ENCODE assay signal across 8 cellular contexts in the genomic region with DNA sequence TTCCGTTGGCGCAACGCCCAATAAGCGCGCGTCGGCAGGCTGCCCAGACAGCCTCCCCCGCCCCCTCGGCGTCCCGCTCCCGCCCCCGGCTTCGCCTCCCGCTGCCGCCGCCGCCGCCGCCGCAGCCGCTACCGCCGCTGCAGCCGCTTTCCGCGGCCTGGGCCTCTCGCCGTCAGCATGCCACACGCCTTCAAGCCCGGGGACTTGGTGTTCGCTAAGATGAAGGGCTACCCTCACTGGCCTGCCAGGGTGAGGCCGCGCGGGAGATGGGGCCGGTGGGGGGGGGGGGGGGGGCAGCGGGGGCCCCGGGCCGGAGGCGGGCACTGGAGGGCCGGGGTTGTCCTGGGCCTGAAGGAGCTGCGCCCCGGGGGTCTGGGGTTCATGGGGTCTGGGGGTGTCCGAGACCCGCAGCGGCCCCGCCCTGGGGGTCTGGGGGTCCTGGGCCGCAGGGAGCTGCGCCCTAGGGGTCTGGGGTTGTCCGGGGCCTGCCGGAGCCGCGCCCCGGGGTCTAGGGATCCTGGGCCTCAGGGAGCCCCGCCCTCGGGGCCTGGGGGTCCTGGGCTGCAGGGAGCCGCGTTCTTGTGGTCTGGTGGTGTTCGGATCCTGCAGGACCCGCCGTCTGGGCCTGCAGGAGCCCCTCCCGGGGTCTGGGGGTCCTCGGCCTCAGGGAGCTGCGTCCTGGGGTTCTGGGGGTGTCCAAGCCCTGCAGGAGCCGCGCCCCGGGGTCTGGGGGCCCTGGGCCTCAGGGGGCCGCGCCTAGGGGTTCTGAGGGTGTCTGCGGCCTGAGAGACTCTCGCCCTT. TPM values are rescaled to one million over a fixed set of nuclear protein-coding genes. Genes with fewer than 3 reads are reported as not detected.
DNase-seq lines count a peak whose midpoint lies in the region; ATAC-seq and TF ChIP-seq lines count a peak whose summit lies in the region.

Gene HDGFL2 (plus strand): TSS at position 124 of the 801 bp plus-strand sequence. CDS start 54 bp downstream, at position 178.

- H3K4me1 ChIP-seq in OCI-LY1 (ENCODE audit: insufficient read depth, low read length, severe bottlenecking) (peaks cover 35% of the 10 kb centered on the region), uterus (peaks cover 0 to 9% of the 10 kb centered on the region in 2 donors)

- peaks cover 11% of the 10 kb centered on the region for H3K79me2 ChIP-seq in OCI-LY1 (ENCODE audit: insufficient read depth, low read length)

- H3F3A ChIP-seq in OCI-LY1 (ENCODE audit: insufficient read depth, low read length): no peaks in the 10 kb centered on the region

- no peaks in the 10 kb centered on the region for H3K27me3 ChIP-seq in OCI-LY1 (ENCODE audit: insufficient read depth, low read length)
- no peaks in the 10 kb centered on the region for H3K27me3 ChIP-seq in uterus

- intact Hi-C loops in dendritic cell treated with granulocyte-macrophage colony-stimulating factor and Interleukin-4, amounts not matched to agents 40 ng/mL and 50 ng/mL, for 4 days (cut with micrococcal nuclease): loop anchor here (1.0 to 5.0 kb wide), 3 partner anchors 15 to 225 kb away; partner anchors contain the start of genes CHAF1A, SH3GL1, UBXN6 and YJU2
- intact Hi-C loops in uterus (cut with DNase I; ENCODE audit: low total_unique reads): no loop called here

- no peak within 1 kb of the TSS; the same call in 1 of the 2 replicates for H2AFZ ChIP-seq in OCI-LY1 (ENCODE audit: low read length)

- no peaks in the 10 kb centered on the region for H3K9me2 ChIP-seq in OCI-LY1 (ENCODE audit: low read depth, low read length)

- H3K4me2 ChIP-seq in OCI-LY1 (ENCODE audit: low read length): peak within 1 kb of the TSS; percentile 76

- peaks cover 26% of the 10 kb centered on the region for H3K36me3 Mint-ChIP-seq in dendritic cell treated with granulocyte-macrophage colony-stimulating factor and Interleukin-4, amounts not matched to agents 40 ng/mL and 50 ng/mL, for 4 days (ENCODE audit: low read depth)
- H3K36me3 Mint-ChIP-seq in mesothelial cell of epicardium: peaks cover 2% of the 10 kb centered on the region

- H4K20me1 ChIP-seq in OCI-LY1 (ENCODE audit: insufficient read depth, low read length): no peaks in the 10 kb centered on the region

- no peak for ATAC-seq in HG02571 (IDR thresholded peaks at IDR 0.05; ENCODE audit: unreplicated experiment)
- ATAC-seq in HG03159 (IDR thresholded peaks at IDR 0.05; ENCODE audit: unreplicated experiment): no peak

- H3K9me3 Mint-ChIP-seq in dendritic cell treated with granulocyte-macrophage colony-stimulating factor and Interleukin-4, amounts not matched to agents 40 ng/mL and 50 ng/mL, for 4 days: no peaks in the 10 kb centered on the region
- no peaks in the 10 kb centered on the region for H3K9me3 Mint-ChIP-seq in mesothelial cell of epicardium

- H3K4me1 Mint-ChIP-seq in dendritic cell treated with granulocyte-macrophage colony-stimulating factor and Interleukin-4, amounts not matched to agents 40 ng/mL and 50 ng/mL, for 4 days (ENCODE audit: low read depth): peaks cover 33% of the 10 kb centered on the region
- peaks cover 18% of the 10 kb centered on the region for H3K4me1 Mint-ChIP-seq in mesothelial cell of epicardium

- H3K4me3 ChIP-seq in OCI-LY1 (ENCODE audit: low read depth, low read length, poor library complexity, severe bottlenecking) (peak within 1 kb of the TSS; percentile 99), uterus (peak within 1 kb of the TSS; percentile 68 to 77)

- H3K27ac ChIP-seq in OCI-LY1 (ENCODE audit: low read depth, low read length, poor library complexity, severe bottlenecking) (peak within 1 kb of the TSS; percentile 91), uterus (peak within 1 kb of the TSS; percentile 84)

- DNase-seq in mesothelial cell of epicardium (ENCODE audit: low spot score in 2 of 2, unreplicated experiment in 2 of 2) (no peak), uterus (peak in 1 of 2 donors; percentile 36)
- DNase-seq in activated CD4-positive, alpha-beta T cell treated with anti-CD3 and anti-CD28 coated beads, Interleukin-2, amount 50 U/mL, for 4 hours: no peak

- TF ChIP-seq POLR2A in GM19193 (IDR thresholded peaks at IDR 0.05; ENCODE audit: extremely low read depth, insufficient read depth, insufficient read length) (peak; percentile 28), uterus (IDR thresholded peaks at IDR 0.05) (no peak)

- H3K9me3 ChIP-seq in OCI-LY1 (ENCODE audit: low read length) (no peaks in the 10 kb centered on the region), uterus (no peaks in the 10 kb centered on the region)

- peak within 1 kb of the TSS; percentile 64 for H3K27ac Mint-ChIP-seq in dendritic cell treated with granulocyte-macrophage colony-stimulating factor and Interleukin-4, amounts not matched to agents 40 ng/mL and 50 ng/mL, for 4 days
- H3K27ac Mint-ChIP-seq in mesothelial cell of epicardium: peak within 1 kb of the TSS; percentile 53

- no peaks in the 10 kb centered on the region for H3K27me3 Mint-ChIP-seq in dendritic cell treated with granulocyte-macrophage colony-stimulating factor and Interleukin-4, amounts not matched to agents 40 ng/mL and 50 ng/mL, for 4 days
- H3K27me3 Mint-ChIP-seq in mesothelial cell of epicardium (ENCODE audit: low read depth): no peaks in the 10 kb centered on the region

- TF ChIP-seq CTCF in OCI-LY1 (IDR thresholded peaks at IDR 0.05; ENCODE audit: low read length) (no peak), mesothelial cell of epicardium (IDR thresholded peaks at IDR 0.05; ENCODE audit: unreplicated experiment) (no peak), uterus (IDR thresholded peaks at IDR 0.05) (no peak)

- H3K36me3 ChIP-seq in OCI-LY1 (ENCODE audit: insufficient read depth, low read length) (peaks cover 18% of the 10 kb centered on the region), uterus (no peaks in the 10 kb centered on the region)

- H3K9ac ChIP-seq in OCI-LY1 (ENCODE audit: low read length): peak within 1 kb of the TSS; percentile 90

- peak within 1 kb of the TSS; percentile 74 for H3K4me3 Mint-ChIP-seq in dendritic cell treated with granulocyte-macrophage colony-stimulating factor and Interleukin-4, amounts not matched to agents 40 ng/mL and 50 ng/mL, for 4 days
- peak within 1 kb of the TSS; percentile 78 for H3K4me3 Mint-ChIP-seq in mesothelial cell of epicardium

RNA-seq across cellular contexts. Expression of gene HDGFL2, which starts in this region (rescaled TPM):
- total RNA-seq in mesothelial cell of epicardium (87.6 to 91.3 TPM (median 88.9 TPM) in 3 replicates), uterus (10 to 100 TPM in 3 of 4 donors, 1 to 10 TPM in 1; 8.5 to 65.8 (median 34.8) TPM)
